8 cellular contexts compared by ENCODE assay signal in the genomic region with DNA sequence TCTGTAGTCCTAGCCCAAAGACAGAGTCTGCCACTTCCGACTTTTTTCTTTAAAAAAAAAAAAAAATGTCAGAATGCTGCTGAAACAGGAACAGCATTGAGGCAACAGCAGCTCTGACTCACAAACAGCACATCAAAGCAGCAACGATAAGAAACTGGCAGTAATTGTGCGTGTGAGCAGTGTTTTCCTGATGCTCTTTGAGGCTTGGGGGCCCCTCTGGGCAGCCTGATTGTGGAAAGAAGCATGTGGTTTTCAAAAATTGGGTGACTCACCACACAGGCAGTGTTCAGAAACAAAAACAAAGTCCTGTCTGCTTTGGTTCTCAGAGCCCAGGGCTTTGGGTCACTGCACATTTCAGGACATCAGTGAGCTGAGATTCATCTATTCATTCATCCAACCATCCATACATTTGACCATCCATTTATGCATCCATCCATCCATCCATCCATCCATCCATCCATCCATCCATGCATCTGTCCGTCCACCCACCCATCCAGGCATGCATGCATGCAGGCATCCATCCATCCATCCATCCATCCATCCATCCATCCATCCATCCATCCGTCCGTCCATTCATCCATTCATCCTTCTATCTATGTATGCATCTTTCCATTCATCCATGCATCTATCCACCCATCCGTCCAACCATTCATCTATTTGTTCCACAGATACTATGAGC.
DNase-seq lines count a peak whose midpoint lies in the region; ATAC-seq and TF ChIP-seq lines count a peak whose summit lies in the region.

No MANE protein-coding gene starts in this region.

- no peaks in the 10 kb centered on the region for H4K20me1 ChIP-seq in MM.1S (ENCODE audit: insufficient read depth, low read length)

- no peak overlapping the region for H3K14ac ChIP-seq in neuronal stem cell (ENCODE audit: low read length)

- peaks cover 45% of the 10 kb centered on the region for H3F3A ChIP-seq in MM.1S (ENCODE audit: insufficient read depth, low read length)

- H3K27ac ChIP-seq in MM.1S (ENCODE audit: low read length) (peak overlapping the region; percentile 88), duodenal mucosa (ENCODE audit: low read depth, low read length) (peak overlapping the region; percentile 6), neuronal stem cell (replicated peaks; ENCODE audit: low read length) (no peak overlapping the region), thoracic aorta (peak overlapping the region; percentile 15 to 25)

- WGBS in neuronal stem cell (ENCODE audit: extremely low coverage in 2 of 2, insufficient read length in 2 of 2, insufficient replicate concordance in 1 of 2), 2 donors: no CpG with 5 or more reads among the region's 7 CpGs

- H2BK120ac ChIP-seq in neuronal stem cell (ENCODE audit: low read depth, low read length): no peak overlapping the region

- no peak overlapping the region for H2BK15ac ChIP-seq in neuronal stem cell (ENCODE audit: low read length)

- ATAC-seq in GM21367 (IDR thresholded peaks at IDR 0.05; ENCODE audit: unreplicated experiment): peak; percentile 34
- ATAC-seq in thoracic aorta (ENCODE audit: insufficient number of reproducible peaks, low FRiP score, low read depth): peak; percentile 86

- H3K36me3 ChIP-seq in MM.1S (replicated peaks; ENCODE audit: insufficient read depth, low read length) (no peaks in the 10 kb centered on the region), duodenal mucosa (ENCODE audit: control insufficient read depth in 1 of 2, insufficient read depth in 2 of 2, low read length in 2 of 2) (no peaks in the 10 kb centered on the region), neuronal stem cell (replicated peaks in 1 of 2; ENCODE audit: control insufficient read depth in 2 of 2, insufficient read depth in 2 of 2, low read length in 2 of 2) (no peaks in the 10 kb centered on the region), thoracic aorta (no peaks in the 10 kb centered on the region)

- H3K9ac ChIP-seq in MM.1S (ENCODE audit: low read length): peak overlapping the region; percentile 35; the same call in 1 of the 2 replicates
- H3K9ac ChIP-seq in duodenal mucosa (ENCODE audit: low read depth in 1 of 2, low read length in 2 of 2): no peak overlapping the region
- H3K9ac ChIP-seq in neuronal stem cell (ENCODE audit: low read depth, low read length, poor library complexity): no peak overlapping the region

- no peaks in the 10 kb centered on the region for H3K79me2 ChIP-seq in MM.1S (ENCODE audit: low read length)

- POLR2A ChIA-PET in AG04449 (lab: Yijun Ruan, JAX): interaction anchor here (1.0 kb wide), 1 partner anchor 93 kb away, joined by 4 read pairs; no protein-coding TSS in a partner anchor

- H3K4me2 ChIP-seq in MM.1S (ENCODE audit: low read depth, low read length): peak overlapping the region; percentile 56
- H3K4me2 ChIP-seq in neuronal stem cell (ENCODE audit: insufficient read depth, low read length, poor library complexity, severe bottlenecking): no peak overlapping the region

- peak overlapping the region; percentile 45 for H4K8ac ChIP-seq in neuronal stem cell (ENCODE audit: low read depth, low read length)

- no peak overlapping the region for H3K18ac ChIP-seq in neuronal stem cell (ENCODE audit: low read length)

- H3K4ac ChIP-seq in neuronal stem cell (ENCODE audit: low read length): no peak overlapping the region

- H3K27me3 ChIP-seq in MM.1S (replicated peaks; ENCODE audit: insufficient read depth, low read length) (no peaks in the 10 kb centered on the region), duodenal mucosa (ENCODE audit: control insufficient read depth in 1 of 2, insufficient read depth in 2 of 2, low read length in 2 of 2) (no peaks in the 10 kb centered on the region), neuronal stem cell (ENCODE audit: control insufficient read depth in 3 of 3, insufficient read depth in 3 of 3, low read depth in 1 of 3, low read length in 3 of 3) (no peaks in the 10 kb centered on the region), thoracic aorta (replicated peaks; ENCODE audit: insufficient read depth) (no peaks in the 10 kb centered on the region)

- H2AFZ ChIP-seq in MM.1S (ENCODE audit: low read length): no peak overlapping the region
- no peak overlapping the region for H2AFZ ChIP-seq in neuronal stem cell (ENCODE audit: low read length)

- H3K4me1 ChIP-seq in MM.1S (ENCODE audit: low read length) (peaks cover 65% of the 10 kb centered on the region), duodenal mucosa (ENCODE audit: control insufficient read depth in 1 of 2, insufficient read depth in 2 of 2, low read length in 2 of 2) (peaks cover 18 to 28% of the 10 kb centered on the region in 2 donors), neuronal stem cell (ENCODE audit: control insufficient read depth in 2 of 2, insufficient read depth in 1 of 2, low read depth in 1 of 2, low read length in 2 of 2) (no peaks in the 10 kb centered on the region), thoracic aorta (ENCODE audit: control insufficient read depth in 1 of 2, low read depth in 2 of 2) (peaks cover 4 to 14% of the 10 kb centered on the region in 2 donors)

- CTCF ChIA-PET in AG04449 (lab: Yijun Ruan, JAX): no interaction called here

- H3K4me3 ChIP-seq in AG04449 (ENCODE audit: low read depth, low read length) (no peak overlapping the region), MM.1S (ENCODE audit: low read length) (no peak overlapping the region), duodenal mucosa (ENCODE audit: low read depth in 1 of 2, low read length in 2 of 2) (no peak overlapping the region), neuronal stem cell (ENCODE audit: low read length in 2 of 2) (no peak overlapping the region), thoracic aorta (no peak overlapping the region)

- H2BK5ac ChIP-seq in neuronal stem cell (ENCODE audit: low read length): no peak overlapping the region

- peak; percentile 96 for DNase-seq in AG04449 (ENCODE audit: low read depth, low spot score)
- peak; percentile 92 for DNase-seq in MM.1S
- DNase-seq in activated CD4-positive, alpha-beta T cell treated with anti-CD3 and anti-CD28 coated beads, Interleukin-2, amount 50 U/mL, for 4 hours: peak; percentile 73 to 82
- no peak for DNase-seq in neuronal stem cell (ENCODE audit: low spot score)
- peak; percentile 73 for DNase-seq in thoracic aorta (ENCODE audit: low spot score)
- DNase-seq in NCI-H345 treated with DMSO at 0.1 percent for 48 hours (lab: John Stamatoyannopoulos, UW; ENCODE audit: unreplicated experiment): no peak

- H3K79me1 ChIP-seq in neuronal stem cell (ENCODE audit: low read depth, low read length): no peaks in the 10 kb centered on the region

- no peak overlapping the region for H3K23ac ChIP-seq in neuronal stem cell (ENCODE audit: low read depth, low read length, poor library complexity)

- H2AK5ac ChIP-seq in neuronal stem cell (ENCODE audit: low read depth, low read length): no peak overlapping the region

- H4K91ac ChIP-seq in neuronal stem cell (ENCODE audit: low read depth, low read length, poor library complexity): no peak overlapping the region

- H3K9me2 ChIP-seq in MM.1S (replicated peaks; ENCODE audit: insufficient read depth, low read length): no peaks in the 10 kb centered on the region

- H2BK12ac ChIP-seq in neuronal stem cell (ENCODE audit: low read length): no peak overlapping the region

- H3K9me3 ChIP-seq in MM.1S (replicated peaks; ENCODE audit: insufficient read depth, low read length) (no peaks in the 10 kb centered on the region), duodenal mucosa (ENCODE audit: control insufficient read depth in 1 of 2, low read length in 2 of 2) (no peaks in the 10 kb centered on the region), neuronal stem cell (replicated peaks in 1 of 2; ENCODE audit: control insufficient read depth in 2 of 2, insufficient read depth in 1 of 2, low read depth in 1 of 2, low read length in 2 of 2) (no peaks in the 10 kb centered on the region), thoracic aorta (no peaks in the 10 kb centered on the region)

- TF ChIP-seq CTCF in AG04449 (IDR thresholded peaks at IDR 0.05; ENCODE audit: insufficient read depth, low read length, missing control alignments) (no peak), MM.1S (IDR thresholded peaks at IDR 0.05; ENCODE audit: low read length) (no peak), thoracic aorta (IDR thresholded peaks at IDR 0.05) (no peak)

Comparison
In these comparisons a context has a peak if more than half of its experiments do, and no peak if none do; other contexts are left out.
1. DNase-seq: peak in AG04449 (single experiment), MM.1S (single experiment), activated CD4-positive, alpha-beta T cell treated with anti-CD3 and anti-CD28 coated beads, Interleukin-2, amount 50 U/mL, for 4 hours (2 of 2) and thoracic aorta (single experiment); none in neuronal stem cell (single experiment) and NCI-H345 treated with DMSO at 0.1 percent for 48 hours (single experiment).